In genomic region chr6:64334646-64335045, GRCh38 we compare ENCODE assay signal across 19 cellular contexts.
"Had no signal": no experiment of that assay in that cellular context is flagged by ENCODE, and none has a peak within 500 bp of the region (broad histone marks: within the 10 kb centered on the region; RNA-seq: fewer than 3 reads in every experiment).

No MANE protein-coding gene starts in this region.

- H3K36me3 Mint-ChIP-seq: stimulated activated naive B cell treated with anti-CD40 and anti-IgM and Interleukin-4, amounts not matched to agents 10 μg/mL and 1 μg/mL and 100 μg/mL, for 72 hours had no signal

- H3K4me1 Mint-ChIP-seq: naive thymus-derived CD8-positive, alpha-beta T cell; stimulated activated naive B cell treated with anti-CD40 and anti-IgM and Interleukin-4, amounts not matched to agents 10 μg/mL and 1 μg/mL and 100 μg/mL, for 72 hours; stimulated activated naive CD8-positive, alpha-beta T cell treated with anti-CD3 and anti-CD28 coated beads, Interleukin-15, amount 100 ng/mL, for 72 hours had no signal

- H3K79me2 ChIP-seq: hepatocyte had no signal

- H3K9me3 ChIP-seq: mucosa of descending colon, neutrophil, psoas muscle, testis had no signal

- H3K27me3 Mint-ChIP-seq: dendritic cell treated with granulocyte-macrophage colony-stimulating factor and Interleukin-4, amounts not matched to agents 40 ng/mL and 50 ng/mL, for 4 days; stimulated activated naive B cell treated with anti-CD40 and anti-IgM and Interleukin-4, amounts not matched to agents 10 μg/mL and 1 μg/mL and 100 μg/mL, for 72 hours; stimulated activated naive CD8-positive, alpha-beta T cell treated with anti-CD3 and anti-CD28 coated beads, Interleukin-15, amount 100 ng/mL, for 72 hours had no signal

- H3K4me3 Mint-ChIP-seq: dendritic cell treated with granulocyte-macrophage colony-stimulating factor and Interleukin-4, amounts not matched to agents 40 ng/mL and 50 ng/mL, for 4 days; naive thymus-derived CD8-positive, alpha-beta T cell; stimulated activated naive B cell treated with anti-CD40 and anti-IgM and Interleukin-4, amounts not matched to agents 10 μg/mL and 1 μg/mL and 100 μg/mL, for 72 hours; stimulated activated naive CD8-positive, alpha-beta T cell treated with anti-CD3 and anti-CD28 coated beads, Interleukin-15, amount 100 ng/mL, for 72 hours had no signal

- ATAC-seq: foreskin keratinocyte; mucosa of descending colon; naive thymus-derived CD8-positive, alpha-beta T cell; psoas muscle; sciatic nerve; stimulated activated naive B cell treated with anti-CD40 and anti-IgM and Interleukin-4, amounts not matched to agents 10 μg/mL and 1 μg/mL and 100 μg/mL, for 72 hours; stimulated activated naive CD8-positive, alpha-beta T cell treated with anti-CD3 and anti-CD28 coated beads, Interleukin-15, amount 100 ng/mL, for 72 hours had no signal

- H2AFZ ChIP-seq: hepatocyte had no signal

- H3K4me3 ChIP-seq: hepatocyte, mucosa of descending colon, psoas muscle, skin epidermis, testis, tibial nerve had no signal

- H3K27me3 ChIP-seq: foreskin keratinocyte, hepatocyte, neutrophil, testis, tibial nerve had no signal

- FAIRE-seq: colon, endothelial cell of umbilical vein had no signal

- H3K27ac Mint-ChIP-seq: dendritic cell treated with granulocyte-macrophage colony-stimulating factor and Interleukin-4, amounts not matched to agents 40 ng/mL and 50 ng/mL, for 4 days; naive thymus-derived CD8-positive, alpha-beta T cell; stimulated activated naive B cell treated with anti-CD40 and anti-IgM and Interleukin-4, amounts not matched to agents 10 μg/mL and 1 μg/mL and 100 μg/mL, for 72 hours; stimulated activated naive CD8-positive, alpha-beta T cell treated with anti-CD3 and anti-CD28 coated beads, Interleukin-15, amount 100 ng/mL, for 72 hours had no signal

- H3K27ac ChIP-seq: foreskin keratinocyte, neutrophil, psoas muscle, skin epidermis, testis, tibial nerve had no signal

- H3K4me1 ChIP-seq: foreskin keratinocyte, psoas muscle, testis, tibial nerve had no signal

- DNase-seq: erythroblast; foreskin keratinocyte; head of caudate nucleus; mucosa of descending colon; naive thymus-derived CD8-positive, alpha-beta T cell; psoas muscle; stimulated activated CD4-positive, alpha-beta T cell treated with anti-CD3 and anti-CD28 coated beads, Interleukin-2, amount 100 ng/mL, for 24 hours; stimulated activated CD4-positive, alpha-beta T cell treated with anti-CD3 and anti-CD28 coated beads, Interleukin-4, amount 100 ng/mL, for 4 hours; stimulated activated naive B cell treated with anti-CD40 and anti-IgM and Interleukin-4, amounts not matched to agents 10 μg/mL and 1 μg/mL and 100 μg/mL, for 72 hours; stimulated activated naive CD8-positive, alpha-beta T cell treated with anti-CD3 and anti-CD28 coated beads, Interleukin-15, amount 100 ng/mL, for 72 hours; testis had no signal

- H3K36me3 ChIP-seq: neutrophil, tibial nerve had no signal

- H3K4me2 ChIP-seq: hepatocyte had no signal
